21 cellular contexts compared by ENCODE assay signal in the genomic region with DNA sequence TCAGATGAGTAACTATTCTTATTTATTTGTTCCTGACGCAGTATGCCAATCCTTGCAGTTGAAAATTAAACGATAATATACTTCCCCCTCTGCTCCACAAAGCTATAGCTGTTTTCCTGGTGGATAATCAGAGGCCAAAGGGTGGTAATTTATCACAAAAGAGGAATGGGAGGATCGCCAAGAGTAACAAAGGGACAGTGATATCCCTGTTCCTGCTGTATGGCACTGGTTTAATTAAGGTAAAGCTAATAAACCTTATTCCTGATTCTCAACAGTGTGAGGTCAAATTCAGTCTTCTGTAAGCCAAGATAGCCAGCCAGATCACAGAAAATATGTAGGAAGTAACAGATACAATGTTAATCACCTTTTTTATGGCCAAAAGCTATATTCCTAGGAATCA. TPM values are rescaled to one million over a fixed set of nuclear protein-coding genes. Genes with fewer than 3 reads are reported as not detected.
A peak's percentile ranks its signal among the peaks of the same experiment; 100 is the strongest.
DNase-seq lines count a peak whose midpoint lies in the region; ATAC-seq and TF ChIP-seq lines count a peak whose summit lies in the region.
"Had no signal": no experiment of that assay in that cellular context is flagged by ENCODE, and none has a peak within 500 bp of the region (broad histone marks: within the 10 kb centered on the region; RNA-seq: fewer than 3 reads in every experiment).

No MANE protein-coding gene starts in this region.

- no peaks in the 10 kb centered on the region for H4K20me1 ChIP-seq in PC-3 (ENCODE audit: low read length)

- H3K9me2 ChIP-seq in PC-3 (replicated peaks; ENCODE audit: low read length): no peaks in the 10 kb centered on the region

- WGBS in transverse colon (ENCODE audit: low coverage in 1 of 2), 2 donors: 37 to 46% methylated on average over 3 of the region's 3 CpGs

- H3K36me3 Mint-ChIP-seq in Calu3 (ENCODE audit: insufficient read depth, unreplicated experiment): no peaks in the 10 kb centered on the region
- no peaks in the 10 kb centered on the region for H3K36me3 Mint-ChIP-seq in activated naive CD4-positive, alpha-beta T cell treated with anti-CD3 and anti-CD28 coated beads for 36 hours (ENCODE audit: low read depth)

- H2AFZ ChIP-seq in PC-3 (ENCODE audit: low read length): no peak overlapping the region; the same call in 1 of the 2 replicates

- TF ChIP-seq EP300 in transverse colon (IDR thresholded peaks at IDR 0.05; ENCODE audit: low read depth): no peak

- CTCF ChIA-PET in Calu3 (lab: Charles Lee) (interaction anchor here (0.5 to 0.6 kb wide), 2 partner anchors 152 to 547 kb away, joined by 3 to 5 read pairs; a partner anchor contains a TSS), PC-3 (lab: Charles Lee) (no interaction called here)
- CTCF ChIA-PET in activated naive CD4-positive, alpha-beta T cell treated with anti-CD3 and anti-CD28 coated beads for 36 hours (lab: Charles Lee): interaction anchor here (1.0 kb wide), 1 partner anchor 480 kb away, joined by 3 read pairs; no protein-coding TSS in a partner anchor

- TF ChIP-seq CTCF in Calu3 (IDR thresholded peaks at IDR 0.05; ENCODE audit: unreplicated experiment) (no peak), PC-3 (conservative IDR thresholded peaks at IDR 0.05; ENCODE audit: low read depth, low read length) (no peak), transverse colon (IDR thresholded peaks at IDR 0.05) (no peak)

- peak; percentile 9 for DNase-seq in Calu3
- DNase-seq in PC-3: peak; percentile 33
- DNase-seq in left kidney (ENCODE audit: low read depth, low spot score): peak; percentile 79
- DNase-seq in transverse colon: no peak
- DNase-seq in NCI-H526 treated with DMSO at 0.1 percent for 48 hours (lab: John Stamatoyannopoulos, UW): no peak
- DNase-seq in activated naive CD4-positive, alpha-beta T cell treated with anti-CD3 and anti-CD28 coated beads for 36 hours: no peak
- DNase-seq: BE2C, DMS 273 treated with DMSO at 0.1 percent for 48 hours, DMS79 treated with DMSO at 0.1 percent for 48 hours, H7, KBM-7, MV-4-11, NCI-H1105 treated with DMSO at 0.1 percent for 48 hours, NCI-H1694, NCI-H2081 treated with DMSO at 0.1 percent for 48 hours, NCI-H446, NCI-H526, SJCRH30, T-helper 1 cell had no signal

- no peaks in the 10 kb centered on the region for H3K27me3 Mint-ChIP-seq in Calu3 (ENCODE audit: unreplicated experiment)
- H3K27me3 Mint-ChIP-seq in activated naive CD4-positive, alpha-beta T cell treated with anti-CD3 and anti-CD28 coated beads for 36 hours (ENCODE audit: low read depth): no peaks in the 10 kb centered on the region

- in situ Hi-C loops in transverse colon (cut with MboI; ENCODE audit: low pct_ligation_motif_present in 1 of 4, low pct_unique_long_range_greater_than_20kb in 1 of 4, low sequenced_read_pairs in 3 of 4): no loop called here

- TF ChIP-seq POLR2A in transverse colon (IDR thresholded peaks at IDR 0.05): no peak

- intact Hi-C loops in Calu3 (cut with micrococcal nuclease; ENCODE audit: unreplicated experiment) (no loop called here), PC-3 (cut with micrococcal nuclease) (no loop called here), transverse colon (cut with DNase I; ENCODE audit: low total_unique reads) (no loop called here)
- intact Hi-C loops in activated naive CD4-positive, alpha-beta T cell treated with anti-CD3 and anti-CD28 coated beads for 36 hours (cut with micrococcal nuclease): no loop called here

- H3K27ac ChIP-seq in PC-3 (ENCODE audit: low read length): no peak overlapping the region
- H3K27ac ChIP-seq in transverse colon: peak overlapping the region; percentile 22 to 72 (median 47)
- H3K27ac ChIP-seq: SJCRH30 had no signal

- BruUV-seq in Calu3 (replicated peaks; lab: Mats Ljungman, UMichigan): no TSS peak
- BruUV-seq in PC-3 (replicated peaks; lab: Mats Ljungman, UMichigan): no TSS peak

- H3K79me2 ChIP-seq in PC-3 (ENCODE audit: low read length): no peaks in the 10 kb centered on the region

- H3K9me3 ChIP-seq in PC-3 (ENCODE audit: low read length) (no peaks in the 10 kb centered on the region), transverse colon (no peaks in the 10 kb centered on the region)
- H3K9me3 ChIP-seq: BE2C had no signal

- H3K9ac ChIP-seq in PC-3 (ENCODE audit: low read length): no peak overlapping the region

- H3K36me3 ChIP-seq in PC-3 (ENCODE audit: low read depth, low read length) (no peaks in the 10 kb centered on the region), transverse colon (no peaks in the 10 kb centered on the region)
- H3K36me3 ChIP-seq: BE2C, SJCRH30 had no signal

- H3K4me1 Mint-ChIP-seq in Calu3 (ENCODE audit: low read depth, unreplicated experiment): peaks cover 15% of the 10 kb centered on the region
- H3K4me1 Mint-ChIP-seq in activated naive CD4-positive, alpha-beta T cell treated with anti-CD3 and anti-CD28 coated beads for 36 hours (ENCODE audit: low read depth): peaks cover 29% of the 10 kb centered on the region

- no peaks in the 10 kb centered on the region for H3F3A ChIP-seq in PC-3 (ENCODE audit: low read length, unreplicated experiment)

- POLR2A ChIA-PET in PC-3 (lab: Charles Lee; ENCODE audit: unreplicated experiment): no interaction called here

- peak; percentile 51 for ATAC-seq in PC-3
- ATAC-seq in HG02981 (IDR thresholded peaks at IDR 0.05; ENCODE audit: unreplicated experiment): no peak
- ATAC-seq: GM12878 had no signal

- peaks cover 3% of the 10 kb centered on the region for H3K9me3 Mint-ChIP-seq in Calu3 (ENCODE audit: low read depth, unreplicated experiment)
- no peaks in the 10 kb centered on the region for H3K9me3 Mint-ChIP-seq in activated naive CD4-positive, alpha-beta T cell treated with anti-CD3 and anti-CD28 coated beads for 36 hours

- H3K4me3 ChIP-seq in PC-3 (ENCODE audit: low read length): no peak overlapping the region
- H3K4me3 ChIP-seq in transverse colon: no peak overlapping the region
- H3K4me3 ChIP-seq: GM12878, SJCRH30 had no signal

- peaks cover 10% of the 10 kb centered on the region for H3K4me1 ChIP-seq in PC-3 (ENCODE audit: insufficient read depth, low read length)
- H3K4me1 ChIP-seq in transverse colon: peaks cover 0 to 13% (median 2%) of the 10 kb centered on the region in 4 donors
- H3K4me1 ChIP-seq: BE2C, SJCRH30 had no signal

- peak overlapping the region; percentile 14; the same call in 1 of the 2 replicates for H3K4me2 ChIP-seq in PC-3 (ENCODE audit: low read length)

- H3K4me3 Mint-ChIP-seq in Calu3 (ENCODE audit: low read depth, unreplicated experiment): no peak overlapping the region
- H3K4me3 Mint-ChIP-seq in activated naive CD4-positive, alpha-beta T cell treated with anti-CD3 and anti-CD28 coated beads for 36 hours: no peak overlapping the region

- H3K27me3 ChIP-seq in PC-3 (ENCODE audit: low read length) (no peaks in the 10 kb centered on the region), transverse colon (no peaks in the 10 kb centered on the region)
- H3K27me3 ChIP-seq: BE2C, SJCRH30 had no signal

- H3K27ac Mint-ChIP-seq in Calu3 (ENCODE audit: unreplicated experiment): peak overlapping the region; percentile 42
- H3K27ac Mint-ChIP-seq in activated naive CD4-positive, alpha-beta T cell treated with anti-CD3 and anti-CD28 coated beads for 36 hours: no peak overlapping the region

RNA-seq across cellular contexts. Expression of a gene that starts 33.4 kb away (rescaled TPM):
- total RNA-seq in Calu3 (2022) (28.5 and 28.7 TPM in 2 replicates), PC-3 (2014; rRNA removed) (48.5 and 49.5 TPM in 2 replicates), transverse colon (100 to 1,000 TPM in 3 of 4 donors, 10 to 100 TPM in 1; 39.6 to 127 (median 105) TPM)
- total RNA-seq in activated naive CD4-positive, alpha-beta T cell treated with anti-CD3 and anti-CD28 coated beads for 36 hours: 10 to 100 TPM; 83.8 to 86.3 TPM

Comparison
In these comparisons a context has a peak if more than half of its experiments do, and no peak if none do; other contexts are left out.
1. DNase-seq: peak in Calu3 (single experiment), PC-3 (single experiment) and left kidney (single experiment); none in transverse colon (single experiment), NCI-H526 treated with DMSO at 0.1 percent for 48 hours (single experiment) and activated naive CD4-positive, alpha-beta T cell treated with anti-CD3 and anti-CD28 coated beads for 36 hours (single experiment).